Comparison of ENCODE assay signal across 8 cellular contexts in genomic region chr14:20697273-20698017, GRCh38. TPM values are rescaled to one million over a fixed set of nuclear protein-coding genes. Genes with fewer than 3 reads are reported as not detected.
DNase-seq lines count a peak whose midpoint lies in the region; ATAC-seq and TF ChIP-seq lines count a peak whose summit lies in the region.

No MANE protein-coding gene starts in this region.

- no peak for TF ChIP-seq EP300 in ovary (IDR thresholded peaks at IDR 0.05)

- H3K9me3 Mint-ChIP-seq in activated T-helper 2 cell treated with anti-CD3 and anti-CD28 coated beads, Interferon-gamma antibody, Interleukin-2, Interleukin-4, amounts not matched to agents 10 μg/mL and 5 μg/mL and 100 μg/mL, durations not matched to agents 14 hours and 24 hours and 36 hours: no peaks in the 10 kb centered on the region

- intact Hi-C loops in activated T-helper 2 cell treated with anti-CD3 and anti-CD28 coated beads, Interferon-gamma antibody, Interleukin-2, Interleukin-4, amounts not matched to agents 10 μg/mL and 5 μg/mL and 100 μg/mL, durations not matched to agents 14 hours and 24 hours and 36 hours (cut with micrococcal nuclease): loop anchor here (1.0 to 2.0 kb wide), 2 partner anchors 158 to 273 kb away; no protein-coding TSS in a partner anchor
- intact Hi-C loops in ovary (cut with DNase I) (loop anchor here in 1 of 4 donors (10.0 kb wide), 1 partner anchor 157 kb away; no protein-coding TSS in a partner anchor), uterus (cut with DNase I; ENCODE audit: low total_unique reads) (no loop called here)

- H3K27ac Mint-ChIP-seq in activated T-helper 2 cell treated with anti-CD3 and anti-CD28 coated beads, Interferon-gamma antibody, Interleukin-2, Interleukin-4, amounts not matched to agents 10 μg/mL and 5 μg/mL and 100 μg/mL, durations not matched to agents 14 hours and 24 hours and 36 hours: no peak overlapping the region

- TF ChIP-seq CTCF in DND-41 (IDR thresholded peaks at IDR 0.05; ENCODE audit: borderline replicate concordance, extremely low read depth, low read length, poor library complexity, severe bottlenecking): peak; percentile 84
- peak in 1 of 3 donors; percentile 33 for TF ChIP-seq CTCF in ovary (IDR thresholded peaks at IDR 0.05)
- TF ChIP-seq CTCF in uterus (IDR thresholded peaks at IDR 0.05): peak; percentile 38 to 68 (median 50)

- H3K27ac ChIP-seq in DND-41 (ENCODE audit: low read length) (no peak overlapping the region), ovary (no peak overlapping the region), uterus (no peak overlapping the region)

- no peaks in the 10 kb centered on the region for H3K27me3 ChIP-seq in DND-41 (ENCODE audit: insufficient read depth, low read length, poor library complexity)
- H3K27me3 ChIP-seq in ovary: no peaks in the 10 kb centered on the region
- H3K27me3 ChIP-seq in uterus: no peaks in the 10 kb centered on the region

- H3K4me1 Mint-ChIP-seq in activated T-helper 2 cell treated with anti-CD3 and anti-CD28 coated beads, Interferon-gamma antibody, Interleukin-2, Interleukin-4, amounts not matched to agents 10 μg/mL and 5 μg/mL and 100 μg/mL, durations not matched to agents 14 hours and 24 hours and 36 hours (ENCODE audit: low read depth): peaks cover 15% of the 10 kb centered on the region

- H3K4me1 ChIP-seq in DND-41 (ENCODE audit: insufficient read depth, low read length) (no peaks in the 10 kb centered on the region), ovary (ENCODE audit: insufficient read depth) (no peaks in the 10 kb centered on the region), uterus (no peaks in the 10 kb centered on the region)

- H3K9me3 ChIP-seq in DND-41 (ENCODE audit: insufficient read depth, low read length, severe bottlenecking) (no peaks in the 10 kb centered on the region), ovary (no peaks in the 10 kb centered on the region), uterus (no peaks in the 10 kb centered on the region)

- H3K36me3 Mint-ChIP-seq in activated T-helper 2 cell treated with anti-CD3 and anti-CD28 coated beads, Interferon-gamma antibody, Interleukin-2, Interleukin-4, amounts not matched to agents 10 μg/mL and 5 μg/mL and 100 μg/mL, durations not matched to agents 14 hours and 24 hours and 36 hours (ENCODE audit: low read depth): no peaks in the 10 kb centered on the region

- TF ChIP-seq POLR2A in ovary (IDR thresholded peaks at IDR 0.05) (no peak), uterus (IDR thresholded peaks at IDR 0.05) (no peak)

- no peak overlapping the region for H3K4me2 ChIP-seq in DND-41 (ENCODE audit: insufficient read depth, low read length)

- H3K79me2 ChIP-seq in DND-41 (ENCODE audit: insufficient read depth, low read length): no peaks in the 10 kb centered on the region

- peak; percentile 90 for ATAC-seq in DND-41 (ENCODE audit: insufficient read depth, low read depth)
- ATAC-seq in HG03378 (IDR thresholded peaks at IDR 0.05; ENCODE audit: unreplicated experiment): peak; percentile 70
- ATAC-seq in GM18498 (IDR thresholded peaks at IDR 0.05; ENCODE audit: unreplicated experiment): no peak

- H3K27me3 Mint-ChIP-seq in activated T-helper 2 cell treated with anti-CD3 and anti-CD28 coated beads, Interferon-gamma antibody, Interleukin-2, Interleukin-4, amounts not matched to agents 10 μg/mL and 5 μg/mL and 100 μg/mL, durations not matched to agents 14 hours and 24 hours and 36 hours (ENCODE audit: low read depth): peaks cover 2% of the 10 kb centered on the region

- H2AFZ ChIP-seq in DND-41 (ENCODE audit: low read depth, low read length): no peak overlapping the region; the same call in 1 of the 2 replicates

- 36 to 37% (median 36%) methylated on average over 6 of the region's 6 CpGs for WGBS in ovary, 3 donors

- no peak overlapping the region for H3K4me3 Mint-ChIP-seq in activated T-helper 2 cell treated with anti-CD3 and anti-CD28 coated beads, Interferon-gamma antibody, Interleukin-2, Interleukin-4, amounts not matched to agents 10 μg/mL and 5 μg/mL and 100 μg/mL, durations not matched to agents 14 hours and 24 hours and 36 hours (ENCODE audit: low read depth)

- H3K36me3 ChIP-seq in DND-41 (ENCODE audit: insufficient read depth, low read length): no peaks in the 10 kb centered on the region
- H3K36me3 ChIP-seq in ovary: no peaks in the 10 kb centered on the region
- no peaks in the 10 kb centered on the region for H3K36me3 ChIP-seq in uterus

- no peaks in the 10 kb centered on the region for H4K20me1 ChIP-seq in DND-41 (ENCODE audit: insufficient read depth, low read length)

- DNase-seq in DND-41 (peak; percentile 71), RPMI8226 (peak; percentile 66), foreskin melanocyte (peak; percentile 74), ovary (peak in 3 of 5 donors; percentile 35 to 49 (median 42)), uterus (peak in 1 of 2 donors; percentile 35)
- peak; percentile 44 for DNase-seq in activated T-helper 2 cell treated with anti-CD3 and anti-CD28 coated beads, Interferon-gamma antibody, Interleukin-2, Interleukin-4, amounts not matched to agents 10 μg/mL and 5 μg/mL and 100 μg/mL, durations not matched to agents 14 hours and 24 hours and 36 hours (ENCODE audit: low spot score)

- no peak overlapping the region for H3K9ac ChIP-seq in DND-41 (ENCODE audit: low read depth, low read length)

- no peak overlapping the region for H3K4me3 ChIP-seq in DND-41 (ENCODE audit: low read depth in 1 of 2, low read length in 2 of 2)
- H3K4me3 ChIP-seq in ovary: no peak overlapping the region
- no peak overlapping the region for H3K4me3 ChIP-seq in uterus

RNA-seq across cellular contexts. Expression of gene ANG, which starts 8.9 kb away (rescaled TPM):
- total RNA-seq in activated T-helper 2 cell treated with anti-CD3 and anti-CD28 coated beads, Interferon-gamma antibody, Interleukin-2, Interleukin-4, amounts not matched to agents 10 μg/mL and 5 μg/mL and 100 μg/mL, durations not matched to agents 14 hours and 24 hours and 36 hours: 0.68 and 0.92 TPM in 2 replicates
- total RNA-seq in ovary: 10 to 100 TPM; 13.2 to 72.8 (median 39.1) TPM
- 10 to 100 TPM; 65.2 to 80.5 TPM for polyA plus RNA-seq in ovary
- 10 to 100 TPM in 3 of 4 donors, 1 to 10 TPM in 1; 4.2 to 20.8 (median 12.2) TPM for total RNA-seq in uterus

RNA-seq across cellular contexts. Expression of gene RNASE4, which starts 13.1 kb away (rescaled TPM):
- 0.73 and 1.1 TPM in 2 replicates for total RNA-seq in activated T-helper 2 cell treated with anti-CD3 and anti-CD28 coated beads, Interferon-gamma antibody, Interleukin-2, Interleukin-4, amounts not matched to agents 10 μg/mL and 5 μg/mL and 100 μg/mL, durations not matched to agents 14 hours and 24 hours and 36 hours
- 100 to 1,000 TPM in 3 of 7 donors, 10 to 100 TPM in 4; 42.0 to 179 (median 97.6) TPM for total RNA-seq in ovary
- polyA plus RNA-seq in ovary: 100 to 1,000 TPM; 156 to 183 TPM
- total RNA-seq in uterus: 100 to 1,000 TPM in 1 of 4 donors, 10 to 100 TPM in 3; 26.3 to 159 (median 76.3) TPM

RNA-seq across cellular contexts. Expression of gene EDDM3A, which starts 48.2 kb away (rescaled TPM):
- total RNA-seq in activated T-helper 2 cell treated with anti-CD3 and anti-CD28 coated beads, Interferon-gamma antibody, Interleukin-2, Interleukin-4, amounts not matched to agents 10 μg/mL and 5 μg/mL and 100 μg/mL, durations not matched to agents 14 hours and 24 hours and 36 hours: not detected in 2 replicates
- not detected for total RNA-seq in ovary
- polyA plus RNA-seq in ovary: not detected
- not detected for total RNA-seq in uterus

RNA-seq across cellular contexts. Expression of gene OR6S1, which starts 56.0 kb away (rescaled TPM):
- total RNA-seq in activated T-helper 2 cell treated with anti-CD3 and anti-CD28 coated beads, Interferon-gamma antibody, Interleukin-2, Interleukin-4, amounts not matched to agents 10 μg/mL and 5 μg/mL and 100 μg/mL, durations not matched to agents 14 hours and 24 hours and 36 hours: not detected in 2 replicates
- total RNA-seq in ovary: not detected
- polyA plus RNA-seq in ovary: not detected
- not detected for total RNA-seq in uterus

Comparison
In these comparisons a context has a peak if more than half of its experiments do, and no peak if none do; other contexts are left out.
1. RNA of gene RNASE4, which starts 13.1 kb away (total RNA-seq): 42.0 to 179 TPM in ovary and 26.3 to 159 TPM in uterus; 0.73 to 1.1 TPM in activated T-helper 2 cell treated with anti-CD3 and anti-CD28 coated beads, Interferon-gamma antibody, Interleukin-2, Interleukin-4, amounts not matched to agents 10 μg/mL and 5 μg/mL and 100 μg/mL, durations not matched to agents 14 hours and 24 hours and 36 hours; every median in the first group is over 10 times any median in the second.